ENCODE assay signal across 8 cellular contexts in genomic region chr12:12333980-12334709, GRCh38. TPM values are rescaled to one million over a fixed set of nuclear protein-coding genes. Genes with fewer than 3 reads are reported as not detected.
A peak's percentile ranks its signal among the peaks of the same experiment; 100 is the strongest.
DNase-seq lines count a peak whose midpoint lies in the region; FAIRE-seq and TF ChIP-seq lines count a peak whose summit lies in the region.

No MANE protein-coding gene starts in this region.

- H3K27ac ChIP-seq in hepatocyte, result peak overlapping the region; percentile 7

- WGBS in hepatocyte (ENCODE audit: low lambda C conversion rate, missing lambda C conversion rate), result 52% methylated on average over 12 of the region's 12 CpGs

- POLR2A ChIA-PET in AG04449 (lab: Yijun Ruan, JAX), result no interaction called here

- FAIRE-seq in GM18507 (lab: Jason Lieb, UNC), result peak; percentile 66

- DNase-seq in AG04449 (ENCODE audit: low read depth, low spot score) (no peak), GM18507 (ENCODE audit: extremely low spot score, insufficient read length, low read depth) (peak; percentile 56), SW480 (ENCODE audit: low spot score) (peak; percentile 81), adipocyte (ENCODE audit: low read depth) (peak; percentile 58), hepatocyte (ENCODE audit: low spot score) (peak; percentile 67), OCI-M2 (lab: John Stamatoyannopoulos, UW; ENCODE audit: unreplicated experiment) (no peak)
- DNase-seq in stimulated activated CD4-positive, alpha-beta T cell treated with anti-CD3 and anti-CD28 coated beads, Interleukin-1b, Interleukin-23, amount 100 ng/mL, for 4 hours (ENCODE audit: low read depth in 2 of 2), result peak; percentile 43 to 54

- no peaks in the 10 kb centered on the region for H3K9me3 ChIP-seq in Loucy (ENCODE audit: insufficient read depth, low read depth, low read length)
- no peaks in the 10 kb centered on the region for H3K9me3 ChIP-seq in adipocyte (ENCODE audit: control insufficient read depth, low read length)
- H3K9me3 ChIP-seq in hepatocyte (ENCODE audit: low read depth), result no peaks in the 10 kb centered on the region

- H3K9ac ChIP-seq in Loucy (ENCODE audit: low read depth, low read length, poor library complexity, severe bottlenecking) (no peak overlapping the region), adipocyte (ENCODE audit: low read length) (no peak overlapping the region)

- H3K4me3 ChIP-seq in AG04449 (ENCODE audit: low read depth, low read length), result no peak overlapping the region
- H3K4me3 ChIP-seq in Loucy (ENCODE audit: low read length, poor library complexity, severe bottlenecking), result peak overlapping the region; percentile 29
- no peak overlapping the region for H3K4me3 ChIP-seq in adipocyte (ENCODE audit: low read length)
- no peak overlapping the region for H3K4me3 ChIP-seq in hepatocyte

- no peaks in the 10 kb centered on the region for H4K20me1 ChIP-seq in Loucy (ENCODE audit: insufficient read depth, low read length, poor library complexity, severe bottlenecking)
- H4K20me1 ChIP-seq in hepatocyte (ENCODE audit: insufficient read depth, poor library complexity, severe bottlenecking), result no peaks in the 10 kb centered on the region

- TF ChIP-seq CTCF in AG04449 (IDR thresholded peaks at IDR 0.05; ENCODE audit: insufficient read depth, low read length, missing control alignments) (peak; percentile 73), Loucy (conservative IDR thresholded peaks at IDR 0.05; ENCODE audit: low read length) (peak; percentile 68), hepatocyte (IDR thresholded peaks at IDR 0.05; ENCODE audit: poor library complexity) (peak; percentile 65)

- no peaks in the 10 kb centered on the region for H3K27me3 ChIP-seq in Loucy (ENCODE audit: insufficient read depth, low read length, poor library complexity, severe bottlenecking)
- H3K27me3 ChIP-seq in adipocyte (replicated peaks; ENCODE audit: control insufficient read depth, insufficient read depth, low read length), result no peaks in the 10 kb centered on the region
- no peaks in the 10 kb centered on the region for H3K27me3 ChIP-seq in hepatocyte

- H2AFZ ChIP-seq in Loucy (ENCODE audit: low read length), result peak overlapping the region; percentile 94
- H2AFZ ChIP-seq in hepatocyte, result no peak overlapping the region

- no peaks in the 10 kb centered on the region for H3K4me1 ChIP-seq in Loucy (ENCODE audit: insufficient read depth, low read length, poor library complexity, severe bottlenecking)
- H3K4me1 ChIP-seq in adipocyte (ENCODE audit: control insufficient read depth, insufficient read depth, low read length), result no peaks in the 10 kb centered on the region
- H3K4me1 ChIP-seq in hepatocyte (ENCODE audit: insufficient read depth), result peaks cover 16% of the 10 kb centered on the region

- peak overlapping the region; percentile 42 for H3K4me2 ChIP-seq in Loucy (ENCODE audit: low read depth, low read length, poor library complexity, severe bottlenecking)
- no peak overlapping the region for H3K4me2 ChIP-seq in hepatocyte

- CTCF ChIA-PET in AG04449 (lab: Yijun Ruan, JAX), result interaction anchor here (0.7 to 5.9 kb wide), 24 partner anchors 8 to 779 kb away, joined by 3 to 85 read pairs (median 4); partner anchors contain the start of gene MANSC1

- H3K79me2 ChIP-seq in Loucy (ENCODE audit: insufficient read depth, low read length) (no peaks in the 10 kb centered on the region), hepatocyte (no peaks in the 10 kb centered on the region)

- H3K36me3 ChIP-seq in Loucy (ENCODE audit: insufficient read depth, low read length) (no peaks in the 10 kb centered on the region), adipocyte (ENCODE audit: control insufficient read depth, insufficient read depth, low read length, severe bottlenecking) (no peaks in the 10 kb centered on the region), hepatocyte (replicated peaks; ENCODE audit: insufficient read depth, low read depth) (no peaks in the 10 kb centered on the region)

- no peaks in the 10 kb centered on the region for H3K9me2 ChIP-seq in Loucy (replicated peaks; ENCODE audit: low read depth, low read length)
- H3K9me2 ChIP-seq in hepatocyte (replicated peaks; ENCODE audit: insufficient read depth), result no peaks in the 10 kb centered on the region

- no peaks in the 10 kb centered on the region for H3F3A ChIP-seq in Loucy (ENCODE audit: low read depth)

RNA-seq across cellular contexts. Expression of gene MANSC1, which starts 15.9 kb away (rescaled TPM):
- total RNA-seq in hepatocyte, result 14.0 and 17.4 TPM in 2 replicates
- 15.4 and 20.5 TPM in 2 replicates for polyA plus RNA-seq in hepatocyte

RNA-seq across cellular contexts. Expression of gene BORCS5, which starts 22.7 kb away (rescaled TPM):
- 11.2 and 12.8 TPM in 2 replicates for total RNA-seq in hepatocyte
- 6.6 and 13.3 TPM in 2 replicates for polyA plus RNA-seq in hepatocyte

Comparison
In these comparisons a context has a peak if more than half of its experiments do, and no peak if none do; other contexts are left out.
1. DNase-seq: peak in GM18507 (single experiment), SW480 (single experiment), adipocyte (single experiment), hepatocyte (single experiment) and stimulated activated CD4-positive, alpha-beta T cell treated with anti-CD3 and anti-CD28 coated beads, Interleukin-1b, Interleukin-23, amount 100 ng/mL, for 4 hours (2 of 2); none in AG04449 (single experiment) and OCI-M2 (single experiment).
2. Peak in every context shown above with its lines, with median percentiles within 50 percentile points of each other: CTCF ChIP-seq.